21 cellular contexts compared by ENCODE assay signal in genomic region chr16:12548270-12548983, GRCh38.
DNase-seq lines count a peak whose midpoint lies in the region; ATAC-seq and TF ChIP-seq lines count a peak whose summit lies in the region.
"Had no signal": no experiment of that assay in that cellular context is flagged by ENCODE, and none has a peak within 500 bp of the region (broad histone marks: within the 10 kb centered on the region; RNA-seq: fewer than 3 reads in every experiment).

No MANE protein-coding gene starts in this region.

- H3K9me3 Mint-ChIP-seq in activated naive CD4-positive, alpha-beta T cell treated with anti-CD3 and anti-CD28 coated beads, Interleukin-2, amount 50 U/mL, for 72 hours, result no peaks in the 10 kb centered on the region
- no peaks in the 10 kb centered on the region for H3K9me3 Mint-ChIP-seq in stimulated activated naive CD8-positive, alpha-beta T cell treated with anti-CD3 and anti-CD28 coated beads, Interleukin-15, amount 100 ng/mL, for 72 hours
- H3K9me3 Mint-ChIP-seq: mesothelial cell of epicardium had no signal

- no peak for TF ChIP-seq CTCF in A673 (conservative IDR thresholded peaks at IDR 0.05; ENCODE audit: low read depth, low read length)

- no peak overlapping the region for H3K4me3 Mint-ChIP-seq in stimulated activated naive CD8-positive, alpha-beta T cell treated with anti-CD3 and anti-CD28 coated beads, Interleukin-15, amount 100 ng/mL, for 72 hours
- H3K4me3 Mint-ChIP-seq: activated naive CD8-positive, alpha-beta T cell; mesothelial cell of epicardium had no signal

- H3K9me3 ChIP-seq in A673 (ENCODE audit: low read depth, low read length, poor library complexity, severe bottlenecking), result no peaks in the 10 kb centered on the region
- H3K9me3 ChIP-seq: breast epithelium, sigmoid colon, transverse colon had no signal

- peaks cover 42% of the 10 kb centered on the region for H3K4me1 Mint-ChIP-seq in stimulated activated naive CD8-positive, alpha-beta T cell treated with anti-CD3 and anti-CD28 coated beads, Interleukin-15, amount 100 ng/mL, for 72 hours
- H3K4me1 Mint-ChIP-seq: mesothelial cell of epicardium had no signal

- no peaks in the 10 kb centered on the region for H3K27me3 Mint-ChIP-seq in stimulated activated naive CD8-positive, alpha-beta T cell treated with anti-CD3 and anti-CD28 coated beads, Interleukin-15, amount 100 ng/mL, for 72 hours
- H3K27me3 Mint-ChIP-seq: activated naive CD8-positive, alpha-beta T cell had no signal

- intact Hi-C loops in A673 (cut with micrococcal nuclease; ENCODE audit: unreplicated experiment), result no loop called here

- no peak for DNase-seq in activated naive CD4-positive, alpha-beta T cell treated with anti-CD3 and anti-CD28 coated beads, Interleukin-2, amount 50 U/mL, for 72 hours (ENCODE audit: low spot score in 2 of 2)
- no peak for DNase-seq in activated naive CD4-positive, alpha-beta T cell treated with Interleukin-2 at 50 U/mL for 16 hours
- DNase-seq in stimulated activated naive CD8-positive, alpha-beta T cell treated with anti-CD3 and anti-CD28 coated beads, Interleukin-15, amount 100 ng/mL, for 72 hours, result no peak
- DNase-seq in A673 (ENCODE audit: low spot score) (no peak), NCI-H748 (lab: John Stamatoyannopoulos, UW; ENCODE audit: unreplicated experiment) (no peak)
- DNase-seq: hippocampal formation; Karpas-422; kidney glomerular epithelial cell; NCI-H226; occipital lobe; sigmoid colon; stimulated activated CD4-positive, alpha-beta T cell treated with anti-CD3 and anti-CD28 coated beads, Interleukin-2, amount 100 ng/mL, for 48 hours; stimulated activated CD8-positive, alpha-beta memory T cell treated with anti-CD3 and anti-CD28 coated beads, Interleukin-4, amount 100 ng/mL, for 48 hours; transverse colon had no signal

- no TSS peak for BruUV-seq in A673 (replicated peaks; lab: Mats Ljungman, UMichigan)

- peak; percentile 31 to 55 for ATAC-seq in activated naive CD4-positive, alpha-beta T cell treated with anti-CD3 and anti-CD28 coated beads, Interleukin-2, amount 50 U/mL, for 72 hours
- peak; percentile 38 for ATAC-seq in GM21619 (IDR thresholded peaks at IDR 0.05; ENCODE audit: unreplicated experiment)
- ATAC-seq in HG03378 (IDR thresholded peaks at IDR 0.05; ENCODE audit: unreplicated experiment), result peak; percentile 42
- ATAC-seq in stimulated activated naive CD8-positive, alpha-beta T cell treated with anti-CD3 and anti-CD28 coated beads, Interleukin-15, amount 100 ng/mL, for 72 hours, result peak; percentile 58
- no peak for ATAC-seq in HG03469 (IDR thresholded peaks at IDR 0.05; ENCODE audit: unreplicated experiment)

- H3K4me1 ChIP-seq in A673 (ENCODE audit: insufficient read depth, low read length, poor library complexity, severe bottlenecking), result no peaks in the 10 kb centered on the region
- H3K4me1 ChIP-seq: breast epithelium, sigmoid colon, transverse colon had no signal

- no peak overlapping the region for H3K27ac ChIP-seq in A673 (ENCODE audit: low read depth, low read length, poor library complexity, severe bottlenecking)
- H3K27ac ChIP-seq: breast epithelium, sigmoid colon, SK-N-MC, transverse colon had no signal

- CTCF ChIA-PET in A673 (lab: Charles Lee), result no interaction called here

- no peaks in the 10 kb centered on the region for H3K36me3 ChIP-seq in A673 (ENCODE audit: insufficient read depth, low read length, poor library complexity, severe bottlenecking)
- H3K36me3 ChIP-seq: breast epithelium, sigmoid colon, transverse colon had no signal

- no peaks in the 10 kb centered on the region for H3K36me3 Mint-ChIP-seq in activated naive CD4-positive, alpha-beta T cell treated with anti-CD3 and anti-CD28 coated beads, Interleukin-2, amount 50 U/mL, for 72 hours
- H3K36me3 Mint-ChIP-seq: activated naive CD8-positive, alpha-beta T cell; mesothelial cell of epicardium had no signal

- H3K27ac Mint-ChIP-seq in activated naive CD4-positive, alpha-beta T cell treated with anti-CD3 and anti-CD28 coated beads, Interleukin-2, amount 50 U/mL, for 72 hours, result peak overlapping the region in 1 of 2 donors; percentile 24
- H3K27ac Mint-ChIP-seq in stimulated activated naive CD8-positive, alpha-beta T cell treated with anti-CD3 and anti-CD28 coated beads, Interleukin-15, amount 100 ng/mL, for 72 hours, result peak overlapping the region in 1 of 2 donors; percentile 48
- H3K27ac Mint-ChIP-seq: activated naive CD8-positive, alpha-beta T cell; mesothelial cell of epicardium had no signal

- H3K4me3 ChIP-seq in A673 (ENCODE audit: low read depth, low read length, poor library complexity, severe bottlenecking), result no peak overlapping the region
- H3K4me3 ChIP-seq: breast epithelium, sigmoid colon, SK-N-MC, transverse colon had no signal

- POLR2A ChIA-PET in A673 (lab: Charles Lee; ENCODE audit: low non-redundant PET), result no interaction called here

- no peaks in the 10 kb centered on the region for H3K27me3 ChIP-seq in A673 (replicated peaks; ENCODE audit: insufficient read depth, low read depth, low read length, poor library complexity)
- H3K27me3 ChIP-seq: breast epithelium, sigmoid colon, transverse colon had no signal
